Comparison of ENCODE assay signal across 1 cellular context in the genomic region with DNA sequence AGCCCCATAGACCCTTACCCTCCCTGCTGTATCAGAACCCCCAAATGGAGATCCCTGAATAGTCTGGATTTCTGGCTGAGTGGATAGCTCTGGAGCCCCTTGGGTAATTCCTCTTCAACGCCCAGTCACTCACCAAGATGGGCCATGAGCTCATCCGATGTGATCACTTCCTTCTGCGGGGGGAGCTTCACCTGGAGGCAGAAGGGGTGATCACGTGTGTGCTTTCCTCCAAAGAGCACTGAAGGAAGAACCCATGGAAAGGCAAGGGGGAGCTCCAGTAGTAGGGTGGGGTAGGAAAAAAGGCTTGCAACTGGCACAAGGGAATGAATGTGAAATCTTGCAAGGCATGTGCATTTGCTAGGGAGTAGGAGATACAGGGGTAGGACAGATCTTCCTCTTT.
TF ChIP-seq lines count a peak whose summit lies in the region.

No MANE protein-coding gene starts in this region.

TF ChIP-seq in K562, 482 proteins besides CTCF, POLR2A, EP300 and RAD21 (continued from another document):
- TF ChIP-seq, protein P1, sequence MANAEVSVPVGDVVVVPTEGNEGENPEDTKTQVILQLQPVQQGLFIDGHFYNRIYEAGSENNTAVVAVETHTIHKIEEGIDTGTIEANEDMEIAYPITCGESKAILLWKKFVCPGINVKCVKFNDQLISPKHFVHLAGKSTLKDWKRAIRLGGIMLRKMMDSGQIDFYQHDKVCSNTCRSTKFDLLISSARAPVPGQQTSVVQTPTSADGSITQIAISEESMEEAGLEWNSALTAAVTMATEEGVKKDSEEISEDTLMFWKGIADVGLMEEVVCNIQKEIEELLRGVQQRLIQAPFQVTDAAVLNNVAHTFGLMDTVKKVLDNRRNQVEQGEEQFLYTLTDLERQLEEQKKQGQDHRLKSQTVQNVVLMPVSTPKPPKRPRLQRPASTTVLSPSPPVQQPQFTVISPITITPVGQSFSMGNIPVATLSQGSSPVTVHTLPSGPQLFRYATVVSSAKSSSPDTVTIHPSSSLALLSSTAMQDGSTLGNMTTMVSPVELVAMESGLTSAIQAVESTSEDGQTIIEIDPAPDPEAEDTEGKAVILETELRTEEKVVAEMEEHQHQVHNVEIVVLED (CRISPR knock-in tag; IDR thresholded peaks at IDR 0.05), result no peak
- TF ChIP-seq DMBX1 (CRISPR knock-in tag; IDR thresholded peaks at IDR 0.05; ENCODE audit: borderline replicate concordance) (no peak), NR1H2 (CRISPR knock-in tag; IDR thresholded peaks at IDR 0.05) (no peak), ZNF444 (CRISPR knock-in tag; IDR thresholded peaks at IDR 0.05) (no peak), GABPA (tag; conservative IDR thresholded peaks at IDR 0.05; ENCODE audit: low read depth) (peak; percentile 67), KLF13 (tag; IDR thresholded peaks at IDR 0.05; ENCODE audit: borderline replicate concordance, low read depth) (no peak)
- TF ChIP-seq, protein P2, sequence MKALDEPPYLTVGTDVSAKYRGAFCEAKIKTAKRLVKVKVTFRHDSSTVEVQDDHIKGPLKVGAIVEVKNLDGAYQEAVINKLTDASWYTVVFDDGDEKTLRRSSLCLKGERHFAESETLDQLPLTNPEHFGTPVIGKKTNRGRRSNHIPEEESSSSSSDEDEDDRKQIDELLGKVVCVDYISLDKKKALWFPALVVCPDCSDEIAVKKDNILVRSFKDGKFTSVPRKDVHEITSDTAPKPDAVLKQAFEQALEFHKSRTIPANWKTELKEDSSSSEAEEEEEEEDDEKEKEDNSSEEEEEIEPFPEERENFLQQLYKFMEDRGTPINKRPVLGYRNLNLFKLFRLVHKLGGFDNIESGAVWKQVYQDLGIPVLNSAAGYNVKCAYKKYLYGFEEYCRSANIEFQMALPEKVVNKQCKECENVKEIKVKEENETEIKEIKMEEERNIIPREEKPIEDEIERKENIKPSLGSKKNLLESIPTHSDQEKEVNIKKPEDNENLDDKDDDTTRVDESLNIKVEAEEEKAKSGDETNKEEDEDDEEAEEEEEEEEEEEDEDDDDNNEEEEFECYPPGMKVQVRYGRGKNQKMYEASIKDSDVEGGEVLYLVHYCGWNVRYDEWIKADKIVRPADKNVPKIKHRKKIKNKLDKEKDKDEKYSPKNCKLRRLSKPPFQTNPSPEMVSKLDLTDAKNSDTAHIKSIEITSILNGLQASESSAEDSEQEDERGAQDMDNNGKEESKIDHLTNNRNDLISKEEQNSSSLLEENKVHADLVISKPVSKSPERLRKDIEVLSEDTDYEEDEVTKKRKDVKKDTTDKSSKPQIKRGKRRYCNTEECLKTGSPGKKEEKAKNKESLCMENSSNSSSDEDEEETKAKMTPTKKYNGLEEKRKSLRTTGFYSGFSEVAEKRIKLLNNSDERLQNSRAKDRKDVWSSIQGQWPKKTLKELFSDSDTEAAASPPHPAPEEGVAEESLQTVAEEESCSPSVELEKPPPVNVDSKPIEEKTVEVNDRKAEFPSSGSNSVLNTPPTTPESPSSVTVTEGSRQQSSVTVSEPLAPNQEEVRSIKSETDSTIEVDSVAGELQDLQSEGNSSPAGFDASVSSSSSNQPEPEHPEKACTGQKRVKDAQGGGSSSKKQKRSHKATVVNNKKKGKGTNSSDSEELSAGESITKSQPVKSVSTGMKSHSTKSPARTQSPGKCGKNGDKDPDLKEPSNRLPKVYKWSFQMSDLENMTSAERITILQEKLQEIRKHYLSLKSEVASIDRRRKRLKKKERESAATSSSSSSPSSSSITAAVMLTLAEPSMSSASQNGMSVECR (CRISPR knock-in tag; IDR thresholded peaks at IDR 0.05), result no peak
- TF ChIP-seq, protein P3, sequence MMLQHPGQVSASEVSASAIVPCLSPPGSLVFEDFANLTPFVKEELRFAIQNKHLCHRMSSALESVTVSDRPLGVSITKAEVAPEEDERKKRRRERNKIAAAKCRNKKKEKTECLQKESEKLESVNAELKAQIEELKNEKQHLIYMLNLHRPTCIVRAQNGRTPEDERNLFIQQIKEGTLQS (IDR thresholded peaks at IDR 0.05), result peak; percentile 97
- TF ChIP-seq, protein P3 (CRISPR knock-in tag; conservative IDR thresholded peaks at IDR 0.05), result no peak; the same call in 1 of the 2 replicates
